In genomic region chr17:2421315-2422147, GRCh38 we compare ENCODE assay signal across 11 cellular contexts. TPM values are rescaled to one million over a fixed set of nuclear protein-coding genes. Genes with fewer than 3 reads are reported as not detected.
A peak's percentile ranks its signal among the peaks of the same experiment; 100 is the strongest.
DNase-seq lines count a peak whose midpoint lies in the region; ATAC-seq and TF ChIP-seq lines count a peak whose summit lies in the region.
"Had no signal": no experiment of that assay in that cellular context is flagged by ENCODE, and none has a peak within 500 bp of the region (broad histone marks: within the 10 kb centered on the region; RNA-seq: fewer than 3 reads in every experiment).

No MANE protein-coding gene starts in this region.

- no peak overlapping the region for H3K4me3 Mint-ChIP-seq in CD4-positive, alpha-beta T cell
- H3K4me3 Mint-ChIP-seq in activated naive CD4-positive, alpha-beta T cell treated with anti-CD3 and anti-CD28 coated beads, Interleukin-2, amount 10 ng/mL, durations not matched to agents 7 days and 5 days, result no peak overlapping the region
- no peak overlapping the region for H3K4me3 Mint-ChIP-seq in activated T-cell treated with anti-CD3 and anti-CD28 coated beads, Interleukin-2, amount 50 U/mL, for 4 hours
- H3K4me3 Mint-ChIP-seq: T-helper 1 cell treated with Interleukin-12 subunit alpha and Interleukin-12 subunit beta and Interleukin-4 antibody, amounts not matched to agents 30 μg/mL and 1 μg/mL, for 36 hours had no signal

- H3K4me1 Mint-ChIP-seq in CD4-positive, alpha-beta T cell (ENCODE audit: low read depth), result no peaks in the 10 kb centered on the region
- peaks cover 2% of the 10 kb centered on the region for H3K4me1 Mint-ChIP-seq in activated naive CD4-positive, alpha-beta T cell treated with anti-CD3 and anti-CD28 coated beads, Interleukin-2, amount 10 ng/mL, durations not matched to agents 7 days and 5 days
- no peaks in the 10 kb centered on the region for H3K4me1 Mint-ChIP-seq in activated T-cell treated with anti-CD3 and anti-CD28 coated beads, Interleukin-2, amount 50 U/mL, for 4 hours (ENCODE audit: low read depth)

- no peak overlapping the region for H3K4me3 ChIP-seq in esophagus squamous epithelium
- peak overlapping the region in 1 of 4 donors; percentile 16 for H3K4me3 ChIP-seq in sigmoid colon
- H3K4me3 ChIP-seq: BLaER1 treated with 17β-estradiol and CSF1 and Interleukin-3, amounts not matched to agents 10 nM and 100 nM had no signal

- H3K9me3 Mint-ChIP-seq in CD4-positive, alpha-beta T cell, result no peaks in the 10 kb centered on the region
- no peaks in the 10 kb centered on the region for H3K9me3 Mint-ChIP-seq in activated naive CD4-positive, alpha-beta T cell treated with anti-CD3 and anti-CD28 coated beads, Interleukin-2, amount 10 ng/mL, durations not matched to agents 7 days and 5 days
- no peaks in the 10 kb centered on the region for H3K9me3 Mint-ChIP-seq in activated T-cell treated with anti-CD3 and anti-CD28 coated beads, Interleukin-2, amount 50 U/mL, for 4 hours
- H3K9me3 Mint-ChIP-seq: T-helper 1 cell treated with Interleukin-12 subunit alpha and Interleukin-12 subunit beta and Interleukin-4 antibody, amounts not matched to agents 30 μg/mL and 1 μg/mL, for 36 hours had no signal

- H3K27me3 Mint-ChIP-seq in CD4-positive, alpha-beta T cell, result no peaks in the 10 kb centered on the region
- H3K27me3 Mint-ChIP-seq in activated naive CD4-positive, alpha-beta T cell treated with anti-CD3 and anti-CD28 coated beads, Interleukin-2, amount 10 ng/mL, durations not matched to agents 7 days and 5 days, result no peaks in the 10 kb centered on the region
- no peaks in the 10 kb centered on the region for H3K27me3 Mint-ChIP-seq in activated T-cell treated with anti-CD3 and anti-CD28 coated beads, Interleukin-2, amount 50 U/mL, for 4 hours (ENCODE audit: low read depth)

- DNase-seq in NCI-H345 (lab: John Stamatoyannopoulos, UW) (peak; percentile 8), NCI-H345 treated with DMSO at 0.1 percent for 48 hours (lab: John Stamatoyannopoulos, UW; ENCODE audit: unreplicated experiment) (no peak), NCI-H510A treated with DMSO at 0.1 percent for 48 hours (lab: John Stamatoyannopoulos, UW) (peak; percentile 6), esophagus squamous epithelium (lab: John Stamatoyannopoulos, UW) (no peak), sigmoid colon (no peak)
- no peak for DNase-seq in CD4-positive, alpha-beta T cell
- DNase-seq in activated naive CD4-positive, alpha-beta T cell treated with anti-CD3 and anti-CD28 coated beads, Interleukin-2, amount 10 ng/mL, durations not matched to agents 7 days and 5 days, result no peak
- no peak for DNase-seq in activated T-cell treated with anti-CD3 and anti-CD28 coated beads, Interleukin-2, amount 50 U/mL, for 4 hours
- DNase-seq: activated T-cell treated with anti-CD3 and anti-CD28 coated beads for 4 hours had no signal

- 81 to 90% methylated on average over 16 to 23 of the region's 27 CpGs for WGBS in esophagus squamous epithelium, 2 donors
- 87% methylated on average over 27 of the region's 27 CpGs for WGBS in sigmoid colon, 2 donors

- TF ChIP-seq EP300 in sigmoid colon (IDR thresholded peaks at IDR 0.05), result peak in 1 of 4 donors; percentile 6

- peak in 4 of 6 experiments; percentile 12 to 50 (median 36) for TF ChIP-seq CTCF in esophagus squamous epithelium (IDR thresholded peaks at IDR 0.05)
- TF ChIP-seq CTCF in sigmoid colon (IDR thresholded peaks at IDR 0.05), result peak in 2 of 4 experiments; percentile 14 to 16
- TF ChIP-seq CTCF in CD4-positive, alpha-beta T cell (IDR thresholded peaks at IDR 0.05), result no peak

- peaks cover 0 to 62% (median 13%) of the 10 kb centered on the region in 3 donors for H3K36me3 ChIP-seq in esophagus squamous epithelium
- H3K36me3 ChIP-seq in sigmoid colon, result peaks cover 4 to 25% (median 6%) of the 10 kb centered on the region in 4 donors

- no peaks in the 10 kb centered on the region for H3K9me3 ChIP-seq in esophagus squamous epithelium
- H3K9me3 ChIP-seq in sigmoid colon, result no peaks in the 10 kb centered on the region
- no peaks in the 10 kb centered on the region for H3K9me3 ChIP-seq in CD4-positive, alpha-beta T cell (ENCODE audit: control insufficient read depth, low read length)
- H3K9me3 ChIP-seq: BLaER1 treated with 17β-estradiol and CSF1 and Interleukin-3, amounts not matched to agents 10 nM and 100 nM had no signal

- no peak for ATAC-seq in CD4-positive, alpha-beta T cell (ENCODE audit: poor library complexity)
- ATAC-seq in activated T-cell treated with anti-CD3 and anti-CD28 coated beads, Interleukin-2, amount 50 U/mL, for 4 hours, result no peak

- no peak overlapping the region for H3K27ac Mint-ChIP-seq in CD4-positive, alpha-beta T cell
- no peak overlapping the region for H3K27ac Mint-ChIP-seq in activated naive CD4-positive, alpha-beta T cell treated with anti-CD3 and anti-CD28 coated beads, Interleukin-2, amount 10 ng/mL, durations not matched to agents 7 days and 5 days
- H3K27ac Mint-ChIP-seq: T-helper 1 cell treated with Interleukin-12 subunit alpha and Interleukin-12 subunit beta and Interleukin-4 antibody, amounts not matched to agents 30 μg/mL and 1 μg/mL, for 36 hours had no signal

- H3K27me3 ChIP-seq in esophagus squamous epithelium (no peaks in the 10 kb centered on the region), sigmoid colon (no peaks in the 10 kb centered on the region)
- no peaks in the 10 kb centered on the region for H3K27me3 ChIP-seq in CD4-positive, alpha-beta T cell (ENCODE audit: control insufficient read depth, insufficient read depth, low read length)
- H3K27me3 ChIP-seq: BLaER1 treated with 17β-estradiol and CSF1 and Interleukin-3, amounts not matched to agents 10 nM and 100 nM had no signal

- POLR2A ChIA-PET in CD4-positive, alpha-beta T cell (lab: Charles Lee), result no interaction called here

- intact Hi-C loops in esophagus squamous epithelium (cut with DNase I) (no loop called here), sigmoid colon (cut with DNase I) (loop anchor here (5.0 kb wide), 1 partner anchor 286 kb away; no protein-coding TSS in a partner anchor)
- intact Hi-C loops in CD4-positive, alpha-beta T cell (cut with DNase I, micrococcal nuclease), result no loop called here

- CTCF ChIA-PET in CD4-positive, alpha-beta T cell (lab: Charles Lee), result no interaction called here
- CTCF ChIA-PET in activated naive CD4-positive, alpha-beta T cell treated with anti-CD3 and anti-CD28 coated beads, Interleukin-2, amount 10 ng/mL, durations not matched to agents 7 days and 5 days (lab: Charles Lee), result interaction anchor here (23.4 kb wide), 1 partner anchor 39 kb away, joined by 467 read pairs; no protein-coding TSS in a partner anchor

- H3K36me3 Mint-ChIP-seq in CD4-positive, alpha-beta T cell (ENCODE audit: low read depth), result peaks cover 72% of the 10 kb centered on the region
- no peaks in the 10 kb centered on the region for H3K36me3 Mint-ChIP-seq in activated naive CD4-positive, alpha-beta T cell treated with anti-CD3 and anti-CD28 coated beads, Interleukin-2, amount 10 ng/mL, durations not matched to agents 7 days and 5 days
- H3K36me3 Mint-ChIP-seq in activated T-cell treated with anti-CD3 and anti-CD28 coated beads, Interleukin-2, amount 50 U/mL, for 4 hours (ENCODE audit: insufficient read depth), result peaks cover 24% of the 10 kb centered on the region

- TF ChIP-seq POLR2A in esophagus squamous epithelium (IDR thresholded peaks at IDR 0.05) (no peak), sigmoid colon (IDR thresholded peaks at IDR 0.05) (no peak)

- peak overlapping the region in 3 of 4 donors; percentile 74 to 78 (median 77) for H3K27ac ChIP-seq in esophagus squamous epithelium
- H3K27ac ChIP-seq in sigmoid colon, result peak overlapping the region; percentile 49 to 80 (median 52)
- no peak overlapping the region for H3K27ac ChIP-seq in CD4-positive, alpha-beta T cell (ENCODE audit: low read depth, low read length)
- H3K27ac ChIP-seq: BLaER1 treated with 17β-estradiol and CSF1 and Interleukin-3, amounts not matched to agents 10 nM and 100 nM had no signal

- peaks cover 0 to 55% (median 4%) of the 10 kb centered on the region in 3 donors for H3K4me1 ChIP-seq in esophagus squamous epithelium
- peaks cover 0 to 44% (median 25%) of the 10 kb centered on the region in 4 donors for H3K4me1 ChIP-seq in sigmoid colon

RNA-seq across cellular contexts. Expression of gene MNT, which starts 20.7 kb away (rescaled TPM):
- 10 to 100 TPM in 3 of 4 donors, 1 to 10 TPM in 1; 7.2 to 23.0 (median 17.4) TPM for total RNA-seq in esophagus squamous epithelium
- 10 to 100 TPM in 2 of 4 donors, 1 to 10 TPM in 2; 7.1 to 19.9 (median 11.6) TPM for total RNA-seq in sigmoid colon
- polyA plus RNA-seq in sigmoid colon, result 10 to 100 TPM in 1 of 3 donors, 1 to 10 TPM in 2; 2.1 to 24.1 (median 3.0) TPM
- total RNA-seq in CD4-positive, alpha-beta T cell, result 100 to 1,000 TPM; 111 to 118 TPM
- total RNA-seq in activated T-cell treated with anti-CD3 and anti-CD28 coated beads, Interleukin-2, amount 50 U/mL, for 4 hours, result 10 to 100 TPM; 27.8 to 30.7 (median 29.5) TPM

Comparison
In these comparisons a context has a peak if more than half of its experiments do, and no peak if none do; other contexts are left out.
1. DNase-seq: peak in NCI-H345 (single experiment) and NCI-H510A treated with DMSO at 0.1 percent for 48 hours (single experiment); none in NCI-H345 treated with DMSO at 0.1 percent for 48 hours (single experiment), esophagus squamous epithelium (single experiment), sigmoid colon (single experiment), CD4-positive, alpha-beta T cell (0 of 10), activated naive CD4-positive, alpha-beta T cell treated with anti-CD3 and anti-CD28 coated beads, Interleukin-2, amount 10 ng/mL, durations not matched to agents 7 days and 5 days (single experiment) and activated T-cell treated with anti-CD3 and anti-CD28 coated beads, Interleukin-2, amount 50 U/mL, for 4 hours (single experiment).